ENCODE assay signal across 1 cellular context in genomic region chr9:93117924-93118862, GRCh38.
TF ChIP-seq lines count a peak whose summit lies in the region.

No MANE protein-coding gene starts in this region.

TF ChIP-seq in HCT116, 20 proteins besides CTCF, POLR2A, EP300 and RAD21:
- TF ChIP-seq SIN3A (IDR thresholded peaks at IDR 0.05; ENCODE audit: low read depth) (no peak), FOSL1 (IDR thresholded peaks at IDR 0.05; ENCODE audit: low read depth) (no peak), POLR2AphosphoS5 (IDR thresholded peaks at IDR 0.05; ENCODE audit: low read depth, low read length) (no peak), TCF7L2 (IDR thresholded peaks at IDR 0.05; ENCODE audit: borderline replicate concordance, extremely low read depth, insufficient read depth, insufficient read length) (no peak), EZH2 (IDR thresholded peaks at IDR 0.05) (no peak), EGR1 (IDR thresholded peaks at IDR 0.05; ENCODE audit: low read depth) (no peak), JUND (IDR thresholded peaks at IDR 0.05) (no peak), ELF1 (IDR thresholded peaks at IDR 0.05; ENCODE audit: borderline replicate concordance, low read depth) (no peak), YY1 (IDR thresholded peaks at IDR 0.05; ENCODE audit: extremely low read depth, insufficient replicate concordance, low read depth, low read length) (no peak), SP1 (IDR thresholded peaks at IDR 0.05; ENCODE audit: low read depth) (no peak), ZNF274 (IDR thresholded peaks at IDR 0.05; ENCODE audit: low read depth, low read length) (no peak), EZH2phosphoT487 (IDR thresholded peaks at IDR 0.05; ENCODE audit: borderline replicate concordance) (no peak), ZFX (IDR thresholded peaks at IDR 0.05) (no peak)
- TF ChIP-seq, protein P1, sequence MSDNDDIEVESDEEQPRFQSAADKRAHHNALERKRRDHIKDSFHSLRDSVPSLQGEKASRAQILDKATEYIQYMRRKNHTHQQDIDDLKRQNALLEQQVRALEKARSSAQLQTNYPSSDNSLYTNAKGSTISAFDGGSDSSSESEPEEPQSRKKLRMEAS (IDR thresholded peaks at IDR 0.05), result no peak
- TF ChIP-seq, protein P2, sequence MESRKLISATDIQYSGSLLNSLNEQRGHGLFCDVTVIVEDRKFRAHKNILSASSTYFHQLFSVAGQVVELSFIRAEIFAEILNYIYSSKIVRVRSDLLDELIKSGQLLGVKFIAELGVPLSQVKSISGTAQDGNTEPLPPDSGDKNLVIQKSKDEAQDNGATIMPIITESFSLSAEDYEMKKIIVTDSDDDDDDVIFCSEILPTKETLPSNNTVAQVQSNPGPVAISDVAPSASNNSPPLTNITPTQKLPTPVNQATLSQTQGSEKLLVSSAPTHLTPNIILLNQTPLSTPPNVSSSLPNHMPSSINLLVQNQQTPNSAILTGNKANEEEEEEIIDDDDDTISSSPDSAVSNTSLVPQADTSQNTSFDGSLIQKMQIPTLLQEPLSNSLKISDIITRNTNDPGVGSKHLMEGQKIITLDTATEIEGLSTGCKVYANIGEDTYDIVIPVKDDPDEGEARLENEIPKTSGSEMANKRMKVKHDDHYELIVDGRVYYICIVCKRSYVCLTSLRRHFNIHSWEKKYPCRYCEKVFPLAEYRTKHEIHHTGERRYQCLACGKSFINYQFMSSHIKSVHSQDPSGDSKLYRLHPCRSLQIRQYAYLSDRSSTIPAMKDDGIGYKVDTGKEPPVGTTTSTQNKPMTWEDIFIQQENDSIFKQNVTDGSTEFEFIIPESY (IDR thresholded peaks at IDR 0.05; ENCODE audit: extremely low read depth, insufficient replicate concordance, low read length), result no peak
